Comparison of ENCODE assay signal across 33 cellular contexts in the genomic region with DNA sequence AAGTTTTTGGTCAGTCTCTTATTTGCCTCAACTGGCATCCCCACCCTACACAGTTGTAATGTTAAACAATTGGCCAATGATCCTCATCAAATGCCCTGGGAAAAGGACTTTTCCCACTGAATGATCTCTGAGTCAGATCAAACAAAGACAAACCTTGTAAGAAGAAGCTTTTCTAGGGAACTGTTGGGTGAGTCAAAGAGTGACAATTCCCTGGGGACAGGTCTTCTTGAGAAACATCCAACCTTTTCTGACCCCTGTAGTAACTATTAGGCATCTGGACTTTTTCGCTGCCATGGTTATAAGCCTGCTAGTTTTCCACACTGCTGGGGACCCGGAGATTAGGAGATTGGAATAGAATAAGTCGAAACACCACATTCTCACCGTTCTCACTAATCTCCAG.
DNase-seq lines count a peak whose midpoint lies in the region; ATAC-seq, FAIRE-seq and TF ChIP-seq lines count a peak whose summit lies in the region.
"Had no signal": no experiment of that assay in that cellular context is flagged by ENCODE, and none has a peak within 500 bp of the region (broad histone marks: within the 10 kb centered on the region; RNA-seq: fewer than 3 reads in every experiment).

No MANE protein-coding gene starts in this region.

- no peaks in the 10 kb centered on the region for H3K79me2 ChIP-seq in MM.1S (ENCODE audit: low read length)

- no peak for FAIRE-seq in D721Med (lab: Jason Lieb, UNC)
- FAIRE-seq: bronchial epithelial cell, colon, endothelial cell of umbilical vein, pancreas had no signal

- H3K4me1 ChIP-seq in breast epithelium = no peaks in the 10 kb centered on the region
- no peaks in the 10 kb centered on the region for H3K4me1 ChIP-seq in body of pancreas
- 0 out of 2 replicates have a peak, but pooled peaks cover 3% of the 10 kb centered on the region for H3K4me1 ChIP-seq in MM.1S (ENCODE audit: low read length)
- H3K4me1 ChIP-seq: pancreas had no signal

- DNase-seq in MCF 10A (ENCODE audit: unreplicated experiment) (peak; percentile 21), breast epithelium (ENCODE audit: low spot score in 2 of 2) (no peak), body of pancreas (peak in 1 of 4 donors; percentile 2), islet precursor cell (peak; percentile 57), MM.1S (no peak), D721Med (ENCODE audit: insufficient read length, low spot score) (no peak), NCI-H510A treated with DMSO at 0.1 percent for 48 hours (lab: John Stamatoyannopoulos, UW) (no peak)
- DNase-seq: activated CD4-positive, alpha-beta T cell treated with anti-CD3 and anti-CD28 coated beads for 4 hours; activated CD8-positive, alpha-beta T cell treated with anti-CD3 and anti-CD28 coated beads, Interleukin-2, amount 10 ng/mL, durations not matched to agents 7 days and 5 days; activated naive CD4-positive, alpha-beta T cell treated with anti-CD3 and anti-CD28 coated beads, Interleukin-2, amount 50 U/mL, for 16 hours; CD4-positive, alpha-beta memory T cell; DMS 273 treated with DMSO at 0.1 percent for 48 hours; H9; hypothalamus; immature natural killer cell; Kasumi-1; NCI-H1092; NCI-H1694; NCI-H2171; NK-92 treated with Interleukin-12 subunit alpha and Interleukin-12 subunit beta, amount 100 ng/mL, for 24 hours; pancreas; retina; spleen; stimulated activated CD4-positive, alpha-beta T cell treated with anti-CD3 and anti-CD28 coated beads, Interleukin-2, amount 100 ng/mL, for 24 hours; stimulated activated naive CD8-positive, alpha-beta T cell treated with anti-CD3 and anti-CD28 coated beads, Interleukin-15, Interleukin-2, amounts not matched to agents 100 U/mL and 50 U/mL, for 24 hours had no signal

- H3K27me3 Mint-ChIP-seq in MCF 10A (ENCODE audit: insufficient read depth, unreplicated experiment) = no peaks in the 10 kb centered on the region
- H3K27me3 Mint-ChIP-seq: B cell; CD4-positive, alpha-beta memory T cell had no signal

- no peaks in the 10 kb centered on the region for H3K36me3 Mint-ChIP-seq in MCF 10A (ENCODE audit: insufficient read depth, unreplicated experiment)
- H3K36me3 Mint-ChIP-seq: CD4-positive, alpha-beta memory T cell; immature natural killer cell had no signal

- TF ChIP-seq POLR2A in breast epithelium (IDR thresholded peaks at IDR 0.05) (no peak), body of pancreas (IDR thresholded peaks at IDR 0.05) (no peak)

- peak; percentile 27 for ATAC-seq in body of pancreas
- ATAC-seq in HG03175 (IDR thresholded peaks at IDR 0.05; ENCODE audit: unreplicated experiment) = no peak
- ATAC-seq: activated CD8-positive, alpha-beta T cell treated with anti-CD3 and anti-CD28 coated beads, Interleukin-2, amount 10 ng/mL, durations not matched to agents 7 days and 5 days; pancreas; Right ventricle myocardium inferior; stimulated activated naive CD8-positive, alpha-beta T cell treated with anti-CD3 and anti-CD28 coated beads, Interleukin-15, Interleukin-2, amounts not matched to agents 100 U/mL and 50 U/mL, for 24 hours had no signal

- H3F3A ChIP-seq in MM.1S (ENCODE audit: insufficient read depth, low read length) = no peaks in the 10 kb centered on the region

- CTCF ChIA-PET in MCF 10A (lab: Yijun Ruan, JAX) = interaction anchor here (0.6 to 1.9 kb wide), 6 partner anchors 260 to 1264 kb away, joined by 3 to 5 read pairs (median 4); no protein-coding TSS in a partner anchor

- H3K4me2 ChIP-seq in MM.1S (ENCODE audit: low read depth, low read length) = no peak overlapping the region

- H3K9ac ChIP-seq in MM.1S (ENCODE audit: low read length) = no peak overlapping the region

- H3K27ac ChIP-seq in breast epithelium = no peak overlapping the region
- H3K27ac ChIP-seq in body of pancreas = no peak overlapping the region
- H3K27ac ChIP-seq in MM.1S (ENCODE audit: low read length) = no peak overlapping the region
- H3K27ac ChIP-seq: pancreas, spleen, VCaP had no signal

- H3K9me2 ChIP-seq in MM.1S (replicated peaks; ENCODE audit: insufficient read depth, low read length) = no peaks in the 10 kb centered on the region

- H3K9me3 Mint-ChIP-seq in MCF 10A (ENCODE audit: unreplicated experiment) = no peaks in the 10 kb centered on the region

- no peak overlapping the region for H2AFZ ChIP-seq in MM.1S (ENCODE audit: low read length)

- H3K4me3 Mint-ChIP-seq in MCF 10A (ENCODE audit: unreplicated experiment) = no peak overlapping the region
- H3K4me3 Mint-ChIP-seq: activated CD8-positive, alpha-beta T cell treated with anti-CD3 and anti-CD28 coated beads, Interleukin-2, amount 10 ng/mL, durations not matched to agents 7 days and 5 days; B cell; CD4-positive, alpha-beta memory T cell; H9; immature natural killer cell; neural crest cell had no signal

- TF ChIP-seq CTCF in MCF 10A (IDR thresholded peaks at IDR 0.05; ENCODE audit: unreplicated experiment) (no peak), breast epithelium (IDR thresholded peaks at IDR 0.05) (no peak), body of pancreas (IDR thresholded peaks at IDR 0.05) (no peak), MM.1S (IDR thresholded peaks at IDR 0.05; ENCODE audit: low read length) (no peak), D721Med (IDR thresholded peaks at IDR 0.05; ENCODE audit: insufficient read depth, missing control alignments) (no peak)

- H3K27ac Mint-ChIP-seq in MCF 10A (ENCODE audit: low read depth, unreplicated experiment) = no peak overlapping the region
- H3K27ac Mint-ChIP-seq: activated CD8-positive, alpha-beta T cell treated with anti-CD3 and anti-CD28 coated beads, Interleukin-2, amount 10 ng/mL, durations not matched to agents 7 days and 5 days; B cell; CD4-positive, alpha-beta memory T cell; H9; immature natural killer cell had no signal

- H3K27me3 ChIP-seq in breast epithelium (no peaks in the 10 kb centered on the region), body of pancreas (no peaks in the 10 kb centered on the region), MM.1S (replicated peaks; ENCODE audit: insufficient read depth, low read length) (no peaks in the 10 kb centered on the region)
- H3K27me3 ChIP-seq: pancreas, spleen had no signal

- no TSS peak for BruUV-seq in MCF 10A (replicated peaks; lab: Mats Ljungman, UMichigan)

- H4K20me1 ChIP-seq in MM.1S (ENCODE audit: insufficient read depth, low read length) = no peaks in the 10 kb centered on the region

- H3K4me3 ChIP-seq in breast epithelium = no peak overlapping the region
- H3K4me3 ChIP-seq in body of pancreas = no peak overlapping the region
- no peak overlapping the region for H3K4me3 ChIP-seq in MM.1S (ENCODE audit: low read length)
- H3K4me3 ChIP-seq: pancreas, spleen had no signal

- POLR2A ChIA-PET in MCF 10A (lab: Yijun Ruan, JAX) = no interaction called here

- peaks cover 6% of the 10 kb centered on the region for H3K4me1 Mint-ChIP-seq in MCF 10A (ENCODE audit: insufficient read depth, unreplicated experiment)
- H3K4me1 Mint-ChIP-seq: B cell; CD4-positive, alpha-beta memory T cell; immature natural killer cell had no signal

- WGBS in body of pancreas, 2 donors = 58 to 61% methylated on average over 4 of the region's 4 CpGs

- H3K9me3 ChIP-seq in breast epithelium = no peaks in the 10 kb centered on the region
- no peaks in the 10 kb centered on the region for H3K9me3 ChIP-seq in body of pancreas
- no peaks in the 10 kb centered on the region for H3K9me3 ChIP-seq in MM.1S (replicated peaks; ENCODE audit: insufficient read depth, low read length)
- H3K9me3 ChIP-seq: pancreas had no signal

- H3K36me3 ChIP-seq in breast epithelium (no peaks in the 10 kb centered on the region), body of pancreas (replicated peaks in 1 of 2; ENCODE audit: insufficient read depth in 1 of 2, low read depth in 2 of 2) (no peaks in the 10 kb centered on the region), MM.1S (replicated peaks; ENCODE audit: insufficient read depth, low read length) (no peaks in the 10 kb centered on the region)
- H3K36me3 ChIP-seq: pancreas, spleen had no signal

- intact Hi-C loops in MCF 10A (cut with micrococcal nuclease) (loop anchor here (5.0 to 10.0 kb wide), 2 partner anchors 760 to 1317 kb away; no protein-coding TSS in a partner anchor), breast epithelium (cut with DNase I; ENCODE audit: low total_unique reads) (loop anchor here (5.0 kb wide), 1 partner anchor 170 kb away; no protein-coding TSS in a partner anchor), body of pancreas (cut with DNase I) (loop anchor here (10.0 kb wide), 1 partner anchor 1057 kb away; no protein-coding TSS in a partner anchor)

Comparison
In these comparisons a context has a peak if more than half of its experiments do, and no peak if none do; other contexts are left out.
1. DNase-seq: peak in MCF 10A (single experiment) and islet precursor cell (single experiment); none in breast epithelium (0 of 2), MM.1S (single experiment), D721Med (single experiment) and NCI-H510A treated with DMSO at 0.1 percent for 48 hours (single experiment).